9 cellular contexts compared by ENCODE assay signal in genomic region chr17:44348234-44348987, GRCh38. TPM values are rescaled to one million over a fixed set of nuclear protein-coding genes. Genes with fewer than 3 reads are reported as not detected.
DNase-seq lines count a peak whose midpoint lies in the region; ATAC-seq and TF ChIP-seq lines count a peak whose summit lies in the region.
"Had no signal": no experiment of that assay in that cellular context is flagged by ENCODE, and none has a peak within 500 bp of the region (broad histone marks: within the 10 kb centered on the region; RNA-seq: fewer than 3 reads in every experiment).

No MANE protein-coding gene starts in this region.

- H3K4me3 Mint-ChIP-seq in CD14-positive monocyte: peak overlapping the region; percentile 51 to 77

- no peak overlapping the region for H3K9ac ChIP-seq in mammary epithelial cell (ENCODE audit: insufficient read depth, low read length)

- no peaks in the 10 kb centered on the region for H3K9me3 ChIP-seq in mammary epithelial cell (replicated peaks; ENCODE audit: insufficient read depth, low read length)
- H3K9me3 ChIP-seq in spleen: no peaks in the 10 kb centered on the region

- peak overlapping the region; percentile 33 for H2AFZ ChIP-seq in mammary epithelial cell (ENCODE audit: low read depth, low read length)

- peaks cover 73% of the 10 kb centered on the region for H3K4me1 Mint-ChIP-seq in CD14-positive monocyte

- TF ChIP-seq CTCF in CD14-positive monocyte (IDR thresholded peaks at IDR 0.05) (no peak), mammary epithelial cell (conservative IDR thresholded peaks at IDR 0.05 in 1 of 2, IDR thresholded peaks at IDR 0.05 in 1 of 2; ENCODE audit: extremely low read depth in 1 of 2, insufficient read depth in 1 of 2, low read depth in 1 of 2, low read length in 2 of 2) (no peak), spleen (IDR thresholded peaks at IDR 0.05 in 8 of 11, conservative IDR thresholded peaks at IDR 0.05 in 3 of 11) (no peak)

- dilution Hi-C loops in mammary epithelial cell (cut with HindIII; ENCODE audit: low sequenced_read_pairs): no loop called here

- DNase-seq in CD14-positive monocyte (ENCODE audit: low spot score): peak; percentile 94
- DNase-seq in HK-2 (ENCODE audit: unreplicated experiment): peak; percentile 54
- peak; percentile 90 for DNase-seq in mammary epithelial cell
- peak; percentile 90 for DNase-seq in spleen
- no peak for DNase-seq in KG1 (lab: John Stamatoyannopoulos, UW)
- DNase-seq in stimulated activated CD4-positive, alpha-beta T cell treated with anti-CD3 and anti-CD28 coated beads, Interleukin-12 subunit alpha, Interleukin-12 subunit beta, amount 100 ng/mL, for 4 hours: no peak
- DNase-seq in activated naive CD4-positive, alpha-beta T cell (lab: John Stamatoyannopoulos, UW): no peak

- H3K4me3 ChIP-seq in mammary epithelial cell (replicated peaks in 1 of 3; ENCODE audit: insufficient read depth in 1 of 3, low read depth in 2 of 3, low read length in 3 of 3) (no peak overlapping the region), spleen (peak overlapping the region in 2 of 8 donors; percentile 1 to 97)

- TF ChIP-seq POLR2A in spleen (IDR thresholded peaks at IDR 0.05): no peak

- no peaks in the 10 kb centered on the region for H4K20me1 ChIP-seq in mammary epithelial cell (ENCODE audit: insufficient read depth, low read length)

- peaks cover 0 to 3% (median 2%) of the 10 kb centered on the region in 3 donors for H3K27me3 Mint-ChIP-seq in CD14-positive monocyte (ENCODE audit: low read depth in 3 of 3)

- H3K36me3 Mint-ChIP-seq in CD14-positive monocyte: peaks cover 53 to 57% of the 10 kb centered on the region in 2 donors

- no TSS peak for BruUV-seq in mammary epithelial cell (replicated peaks; lab: Mats Ljungman, UMichigan)

- H3K4me2 ChIP-seq in mammary epithelial cell (ENCODE audit: insufficient read depth, low read depth, low read length): peak overlapping the region; percentile 66

- H3K36me3 ChIP-seq in mammary epithelial cell (ENCODE audit: insufficient read depth, low read length) (peaks cover 2% of the 10 kb centered on the region), spleen (peaks cover 0 to 52% (median 44%) of the 10 kb centered on the region in 6 donors)

- 39% methylated on average over 9 of the region's 9 CpGs for WGBS in mammary epithelial cell (ENCODE audit: low coverage, missing lambda C conversion rate)
- 40 to 52% (median 44%) methylated on average over 6 to 9 of the region's 9 CpGs for WGBS in spleen, 5 donors

- CTCF ChIA-PET in mammary epithelial cell (lab: Charles Lee; ENCODE audit: low non-redundant PET): interaction anchor here (0.6 kb wide), 1 partner anchor 787 kb away, joined by 3 read pairs; the partner anchor contains the start of gene ACBD4

- intact Hi-C loops in CD14-positive monocyte (cut with micrococcal nuclease) (loop anchor here in 1 of 2 donors (5.0 kb wide), 2 partner anchors 71 to 146 kb away; no protein-coding TSS in a partner anchor), mammary epithelial cell (cut with micrococcal nuclease) (loop anchor here (1.0 to 5.0 kb wide), 5 partner anchors 23 to 346 kb away; partner anchors contain the start of genes ATXN7L3 and NAGS), spleen (cut with DNase I; ENCODE audit: low total_unique reads) (no loop called here)

- H3K27ac Mint-ChIP-seq in CD14-positive monocyte: peak overlapping the region; percentile 89 to 98 (median 93)

- H3K4me1 ChIP-seq in mammary epithelial cell (ENCODE audit: insufficient read depth, low read length): peaks cover 34% of the 10 kb centered on the region
- H3K4me1 ChIP-seq in spleen: peaks cover 36 to 92% (median 72%) of the 10 kb centered on the region in 6 donors

- peaks cover 0 to 7% (median 0%) of the 10 kb centered on the region in 7 donors for H3K9me3 Mint-ChIP-seq in CD14-positive monocyte

- H3K27ac ChIP-seq in mammary epithelial cell (ENCODE audit: insufficient read depth, low read depth, low read length) (peak overlapping the region; percentile 59), spleen (peak overlapping the region in 7 of 8 donors; percentile 54 to 97 (median 92))

- in situ Hi-C loops in mammary epithelial cell (cut with MboI; ENCODE audit: low sequenced_read_pairs in 2 of 2): no loop called here

- ATAC-seq in GM19452 (IDR thresholded peaks at IDR 0.05; ENCODE audit: unreplicated experiment): peak; percentile 44

- H3K27me3 ChIP-seq in mammary epithelial cell (ENCODE audit: insufficient read depth, low read length): no peaks in the 10 kb centered on the region
- H3K27me3 ChIP-seq in spleen (replicated peaks in 1 of 7): peaks cover 0 to 2% (median 0%) of the 10 kb centered on the region in 7 donors

- peaks cover 33% of the 10 kb centered on the region for H3K79me2 ChIP-seq in mammary epithelial cell (ENCODE audit: insufficient read depth, low read length)

RNA-seq across cellular contexts. Expression of gene GRN, which starts 3.3 kb away (rescaled TPM):
- polyA plus RNA-seq in CD14-positive monocyte (1,000 to 10,000 TPM; 1,303 to 1,960 TPM), mammary epithelial cell (369 TPM), spleen (100 to 1,000 TPM; 135 to 237 (median 166) TPM)
- total RNA-seq in mammary epithelial cell (100 to 1,000 TPM; 288 to 394 TPM), spleen (100 to 1,000 TPM; 503 to 896 (median 579) TPM)
- polyA minus RNA-seq in mammary epithelial cell: 293 TPM

RNA-seq across cellular contexts. Expression of gene FAM171A2, which starts 15.2 kb away (rescaled TPM):
- not detected for polyA plus RNA-seq in CD14-positive monocyte
- total RNA-seq in mammary epithelial cell: 1 to 10 TPM; 2.0 to 4.0 TPM
- polyA plus RNA-seq in mammary epithelial cell: 0.59 TPM
- polyA minus RNA-seq in mammary epithelial cell: 0.62 TPM
- 1 to 10 TPM in 2 of 7 donors, under 1 TPM in 5; 0.60 to 2.5 (median 0.69) TPM for total RNA-seq in spleen
- polyA plus RNA-seq in spleen: under 1 TPM; 0.11 to 0.42 (median 0.33) TPM

RNA-seq across cellular contexts. Expression of gene SLC25A39, which starts 23.8 kb away (rescaled TPM):
- polyA plus RNA-seq in CD14-positive monocyte: 10 to 100 TPM; 64.0 to 64.5 TPM
- 100 to 1,000 TPM; 116 to 169 TPM for total RNA-seq in mammary epithelial cell
- 176 TPM for polyA plus RNA-seq in mammary epithelial cell
- 171 TPM for polyA minus RNA-seq in mammary epithelial cell
- total RNA-seq in spleen: 100 to 1,000 TPM in 4 of 7 donors, 10 to 100 TPM in 3; 76.1 to 214 (median 104) TPM
- polyA plus RNA-seq in spleen: 100 to 1,000 TPM; 101 to 204 (median 132) TPM

RNA-seq across cellular contexts. Expression of gene RUNDC3A, which starts 40.0 kb away (rescaled TPM):
- polyA plus RNA-seq in CD14-positive monocyte: under 1 TPM in 1 of 2 donors, not detected in 1; 0.22 TPM
- 1 to 10 TPM; 1.3 TPM for total RNA-seq in mammary epithelial cell
- 1.2 TPM for polyA plus RNA-seq in mammary epithelial cell
- polyA minus RNA-seq in mammary epithelial cell: not detected
- total RNA-seq in spleen: 10 to 100 TPM in 1 of 7 donors, 1 to 10 TPM in 5, under 1 TPM in 1; 0.95 to 12.5 (median 2.0) TPM
- polyA plus RNA-seq in spleen: 10 to 100 TPM in 1 of 3 donors, 1 to 10 TPM in 1, under 1 TPM in 1; 0.48 to 14.6 (median 1.2) TPM
- total RNA-seq: lung microvascular endothelial cell had no signal

RNA-seq across cellular contexts. Expression of gene ITGA2B, which starts 41.0 kb away (rescaled TPM):
- polyA plus RNA-seq in CD14-positive monocyte (1 to 10 TPM; 1.1 to 1.2 TPM), mammary epithelial cell (0.32 TPM), spleen (1 to 10 TPM in 2 of 3 donors, under 1 TPM in 1; 0.93 to 2.3 (median 1.7) TPM)
- total RNA-seq in mammary epithelial cell (1 to 10 TPM in 1 of 2 donors, under 1 TPM in 1; 0.17 to 1.3 TPM), spleen (10 to 100 TPM; 11.3 to 36.7 (median 23.7) TPM)
- polyA minus RNA-seq in mammary epithelial cell: not detected

Comparison
In these comparisons a context has a peak if more than half of its experiments do, and no peak if none do; other contexts are left out.
1. DNase-seq: peak in CD14-positive monocyte (single experiment), HK-2 (single experiment), mammary epithelial cell (single experiment) and spleen (single experiment); none in KG1 (single experiment), stimulated activated CD4-positive, alpha-beta T cell treated with anti-CD3 and anti-CD28 coated beads, Interleukin-12 subunit alpha, Interleukin-12 subunit beta, amount 100 ng/mL, for 4 hours (single experiment) and activated naive CD4-positive, alpha-beta T cell (0 of 4).